Comparison of ENCODE assay signal across 8 cellular contexts in genomic region chr15:48177875-48178611, GRCh38. TPM values are rescaled to one million over a fixed set of nuclear protein-coding genes. Genes with fewer than 3 reads are reported as not detected.
DNase-seq lines count a peak whose midpoint lies in the region; ATAC-seq and TF ChIP-seq lines count a peak whose summit lies in the region.

TSS of gene MYEF2 (minus strand) at chr15:48178295. CDS start at chr15:48178237, 58 bp downstream.

- peaks cover 45% of the 10 kb centered on the region for H3K79me2 ChIP-seq in GM23338 (replicated peaks; ENCODE audit: insufficient read depth)

- DNase-seq in ELF-1 (ENCODE audit: low read depth, low spot score) (peak; percentile 83), GM23338 (ENCODE audit: low spot score) (peak; percentile 95), M059J (ENCODE audit: low read depth) (peak; percentile 85), T-helper 2 cell (peak; percentile 24 to 90 (median 43)), astrocyte of the hippocampus (ENCODE audit: low read depth, low spot score) (peak; percentile 91), hippocampal formation (lab: John Stamatoyannopoulos, UW) (peak; percentile 19 to 69), renal cortical epithelial cell (ENCODE audit: low read depth) (peak; percentile 58), OCI-M1 (lab: John Stamatoyannopoulos, UW) (no peak)

- TF ChIP-seq CTCF in GM23338 (conservative IDR thresholded peaks at IDR 0.05; ENCODE audit: low read depth in 2 of 2): no peak

- H3K4me2 ChIP-seq in GM23338: peak within 1 kb of the TSS; percentile 75

- H3K36me3 Mint-ChIP-seq in GM23338 (ENCODE audit: low read depth): no peaks in the 10 kb centered on the region

- H3K27ac Mint-ChIP-seq in GM23338: peak within 1 kb of the TSS; percentile 97

- H3K4me3 ChIP-seq in GM23338: peak within 1 kb of the TSS; percentile 63

- H3K4me3 Mint-ChIP-seq in GM23338: peak within 1 kb of the TSS; percentile 92

- H3K9me3 Mint-ChIP-seq in GM23338: no peaks in the 10 kb centered on the region

- H4K20me1 ChIP-seq in GM23338 (replicated peaks; ENCODE audit: insufficient read depth): 0 out of 2 replicates have a peak, but pooled peaks cover 8% of the 10 kb centered on the region

- ATAC-seq in GM23338: peak; percentile 90

- peak within 1 kb of the TSS; percentile 84 for H3K27ac ChIP-seq in GM23338 (ENCODE audit: low read depth)

- H2AFZ ChIP-seq in GM23338: no peak within 1 kb of the TSS

- no peaks in the 10 kb centered on the region for H3K9me2 ChIP-seq in GM23338 (ENCODE audit: insufficient read depth)

- peaks cover 2% of the 10 kb centered on the region for H3K27me3 Mint-ChIP-seq in GM23338 (ENCODE audit: insufficient read depth, low read depth, poor library complexity)

- peaks cover 27% of the 10 kb centered on the region for H3K4me1 ChIP-seq in GM23338 (ENCODE audit: insufficient read depth)

- no peaks in the 10 kb centered on the region for H3K36me3 ChIP-seq in GM23338 (ENCODE audit: insufficient read depth)

- H3F3A ChIP-seq in GM23338 (replicated peaks; ENCODE audit: low read depth): no peaks in the 10 kb centered on the region

- H3K27me3 ChIP-seq in GM23338 (ENCODE audit: insufficient read depth): no peaks in the 10 kb centered on the region

- peaks cover 49% of the 10 kb centered on the region for H3K4me1 Mint-ChIP-seq in GM23338

TF ChIP-seq in GM23338, 12 proteins besides CTCF, POLR2A, EP300 and RAD21:
- TF ChIP-seq ZNF114 (CRISPR knock-in tag; IDR thresholded peaks at IDR 0.05) (no peak), POLR2AphosphoS5 (IDR thresholded peaks at IDR 0.05; ENCODE audit: low read depth) (peak; percentile 73)

RNA-seq across cellular contexts. Expression of gene MYEF2, which starts in this region (rescaled TPM):
- 60.7 and 79.7 TPM in 2 replicates for total RNA-seq in GM23338 (2014; rRNA removed; shearing (Covaris generic))
- polyA plus RNA-seq in GM23338 (2016; fragmentation: Nextera tagmentation; extraction: Ambion mirVana): 55.5 and 62.0 TPM in 2 replicates
- total RNA-seq in M059J (2014; rRNA removed; shearing (Covaris generic)): 13.6 and 17.5 TPM in 2 replicates
- 20.5 and 44.5 TPM in 2 replicates for total RNA-seq in renal cortical epithelial cell
